28 cellular contexts compared by ENCODE assay signal in the genomic region with DNA sequence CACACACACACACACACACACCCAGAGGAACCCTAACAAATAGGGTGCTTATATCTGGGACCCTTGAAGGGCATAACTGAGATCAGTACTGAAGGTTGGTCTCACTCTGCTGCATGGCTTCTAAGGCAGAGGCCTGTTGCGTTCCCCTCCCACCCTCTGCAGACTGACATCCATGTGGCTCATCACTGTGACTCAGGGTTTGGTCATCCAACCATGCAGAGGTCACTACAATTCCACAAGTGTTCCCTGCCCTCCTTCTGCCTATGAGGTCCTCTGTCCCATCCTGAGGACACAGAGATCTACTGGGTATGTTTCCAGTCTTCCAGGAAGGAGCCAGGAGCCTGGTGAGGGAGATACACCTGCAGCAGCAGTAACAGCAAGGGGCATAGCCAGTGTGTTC. TPM values are rescaled to one million over a fixed set of nuclear protein-coding genes. Genes with fewer than 3 reads are reported as not detected.
DNase-seq lines count a peak whose midpoint lies in the region; ATAC-seq, FAIRE-seq and TF ChIP-seq lines count a peak whose summit lies in the region.
"Had no signal": no experiment of that assay in that cellular context is flagged by ENCODE, and none has a peak within 500 bp of the region (broad histone marks: within the 10 kb centered on the region; RNA-seq: fewer than 3 reads in every experiment).

No MANE protein-coding gene starts in this region.

- BruUV-seq in PC-3 (replicated peaks; lab: Mats Ljungman, UMichigan): no TSS peak

- no peaks in the 10 kb centered on the region for H3K9me2 ChIP-seq in PC-3 (replicated peaks; ENCODE audit: low read length)

- no peaks in the 10 kb centered on the region for H3K4me1 Mint-ChIP-seq in activated CD4-positive, alpha-beta T cell treated with anti-CD3 and anti-CD28 coated beads for 36 hours
- H3K4me1 Mint-ChIP-seq in activated naive CD8-positive, alpha-beta T cell treated with anti-CD3 and anti-CD28 coated beads for 36 hours: no peaks in the 10 kb centered on the region
- H3K4me1 Mint-ChIP-seq: activated CD8-positive, alpha-beta memory T cell treated with anti-CD3 and anti-CD28 coated beads, Interleukin-2, amount 10 ng/mL, durations not matched to agents 7 days and 5 days; activated T-helper 17 cell treated with anti-CD3 and anti-CD28 coated beads, Interleukin-2, amount 50 U/mL, for 72 hours had no signal

- TF ChIP-seq CTCF in PC-3 (conservative IDR thresholded peaks at IDR 0.05; ENCODE audit: low read depth, low read length) (no peak), bronchial epithelial cell (IDR thresholded peaks at IDR 0.05; ENCODE audit: insufficient read depth, low read length, severe bottlenecking) (no peak)

- H3K4me3 ChIP-seq in PC-3 (ENCODE audit: low read length) (no peak overlapping the region), bronchial epithelial cell (ENCODE audit: low read depth, low read length) (no peak overlapping the region)
- H3K4me3 ChIP-seq: adrenal gland, right lobe of liver, vagina had no signal

- CTCF ChIA-PET in PC-3 (lab: Charles Lee): no interaction called here
- CTCF ChIA-PET in activated CD4-positive, alpha-beta T cell treated with anti-CD3 and anti-CD28 coated beads for 36 hours (lab: Charles Lee): no interaction called here

- no peak overlapping the region for H3K27ac ChIP-seq in PC-3 (ENCODE audit: low read length)
- H3K27ac ChIP-seq: adrenal gland, KMS-11, right lobe of liver, vagina had no signal

- POLR2A ChIA-PET in PC-3 (lab: Charles Lee; ENCODE audit: unreplicated experiment): no interaction called here
- POLR2A ChIA-PET in activated CD4-positive, alpha-beta T cell treated with anti-CD3 and anti-CD28 coated beads for 36 hours (lab: Charles Lee): no interaction called here

- no peak overlapping the region for H3K27ac Mint-ChIP-seq in activated CD4-positive, alpha-beta T cell treated with anti-CD3 and anti-CD28 coated beads for 36 hours
- H3K27ac Mint-ChIP-seq in activated naive CD8-positive, alpha-beta T cell treated with anti-CD3 and anti-CD28 coated beads for 36 hours: no peak overlapping the region
- H3K27ac Mint-ChIP-seq: activated CD8-positive, alpha-beta memory T cell treated with anti-CD3 and anti-CD28 coated beads, Interleukin-2, amount 10 ng/mL, durations not matched to agents 7 days and 5 days; activated T-helper 17 cell treated with anti-CD3 and anti-CD28 coated beads, Interleukin-2, amount 50 U/mL, for 72 hours; effector memory CD8-positive, alpha-beta T cell had no signal

- H3K27me3 ChIP-seq in PC-3 (ENCODE audit: low read length): peaks cover 6% of the 10 kb centered on the region
- H3K27me3 ChIP-seq in bronchial epithelial cell (ENCODE audit: control insufficient read depth, insufficient read depth, low read length): no peaks in the 10 kb centered on the region
- H3K27me3 ChIP-seq: right lobe of liver, vagina had no signal

- intact Hi-C loops in PC-3 (cut with micrococcal nuclease): no loop called here
- intact Hi-C loops in activated CD4-positive, alpha-beta T cell treated with anti-CD3 and anti-CD28 coated beads for 36 hours (cut with DNase I, micrococcal nuclease): no loop called here

- no peaks in the 10 kb centered on the region for H3K9me3 ChIP-seq in PC-3 (ENCODE audit: low read length)
- H3K9me3 ChIP-seq: adrenal gland, right lobe of liver, vagina had no signal

- no peaks in the 10 kb centered on the region for H3K27me3 Mint-ChIP-seq in activated CD4-positive, alpha-beta T cell treated with anti-CD3 and anti-CD28 coated beads for 36 hours
- H3K27me3 Mint-ChIP-seq in activated naive CD8-positive, alpha-beta T cell treated with anti-CD3 and anti-CD28 coated beads for 36 hours: no peaks in the 10 kb centered on the region
- H3K27me3 Mint-ChIP-seq: activated CD8-positive, alpha-beta memory T cell treated with anti-CD3 and anti-CD28 coated beads, Interleukin-2, amount 10 ng/mL, durations not matched to agents 7 days and 5 days had no signal

- no peaks in the 10 kb centered on the region for H3F3A ChIP-seq in PC-3 (ENCODE audit: low read length, unreplicated experiment)

- DNase-seq in EH (ENCODE audit: low read depth): peak; percentile 84
- peak; percentile 63 for DNase-seq in PC-3
- peak; percentile 1 for DNase-seq in bronchial epithelial cell (ENCODE audit: low read depth)
- peak; percentile 70 for DNase-seq in kidney tubule cell (ENCODE audit: low spot score)
- DNase-seq in activated CD4-positive, alpha-beta T cell treated with anti-CD3 and anti-CD28 coated beads for 36 hours: no peak
- no peak for DNase-seq in activated naive CD8-positive, alpha-beta T cell treated with anti-CD3 and anti-CD28 coated beads for 36 hours
- DNase-seq: activated CD8-positive, alpha-beta memory T cell treated with anti-CD3 and anti-CD28 coated beads, Interleukin-2, amount 10 ng/mL, durations not matched to agents 7 days and 5 days; adrenal gland; AML-193; cerebellar nuclear complex; COR-L47; effector memory CD8-positive, alpha-beta T cell; foreskin melanocyte; H7; NCI-H1092 treated with DMSO at 0.1 percent for 48 hours; NCI-H69; nucleus accumbens; right lobe of liver; stimulated activated CD4-positive, alpha-beta T cell treated with anti-CD3 and anti-CD28 coated beads, Interleukin-2, amount 100 ng/mL, for 24 hours had no signal

- H3K9me3 Mint-ChIP-seq in activated CD4-positive, alpha-beta T cell treated with anti-CD3 and anti-CD28 coated beads for 36 hours (ENCODE audit: low read depth): no peaks in the 10 kb centered on the region
- no peaks in the 10 kb centered on the region for H3K9me3 Mint-ChIP-seq in activated naive CD8-positive, alpha-beta T cell treated with anti-CD3 and anti-CD28 coated beads for 36 hours
- H3K9me3 Mint-ChIP-seq: activated T-helper 17 cell treated with anti-CD3 and anti-CD28 coated beads, Interleukin-2, amount 50 U/mL, for 72 hours; effector memory CD8-positive, alpha-beta T cell had no signal

- H3K36me3 Mint-ChIP-seq in activated CD4-positive, alpha-beta T cell treated with anti-CD3 and anti-CD28 coated beads for 36 hours (ENCODE audit: low read depth): no peaks in the 10 kb centered on the region
- no peaks in the 10 kb centered on the region for H3K36me3 Mint-ChIP-seq in activated naive CD8-positive, alpha-beta T cell treated with anti-CD3 and anti-CD28 coated beads for 36 hours
- H3K36me3 Mint-ChIP-seq: activated CD8-positive, alpha-beta memory T cell treated with anti-CD3 and anti-CD28 coated beads, Interleukin-2, amount 10 ng/mL, durations not matched to agents 7 days and 5 days had no signal

- H3K9ac ChIP-seq in PC-3 (ENCODE audit: low read length): no peak overlapping the region
- H3K9ac ChIP-seq: KMS-11 had no signal

- ATAC-seq in PC-3 (peak; percentile 29; the same call in 1 of the 2 replicates), HG03457 (IDR thresholded peaks at IDR 0.05; ENCODE audit: unreplicated experiment) (no peak), HG03342 (IDR thresholded peaks at IDR 0.05; ENCODE audit: unreplicated experiment) (no peak)
- ATAC-seq in activated CD4-positive, alpha-beta T cell treated with anti-CD3 and anti-CD28 coated beads for 36 hours: no peak
- ATAC-seq: activated CD8-positive, alpha-beta memory T cell treated with anti-CD3 and anti-CD28 coated beads, Interleukin-2, amount 10 ng/mL, durations not matched to agents 7 days and 5 days; activated T-helper 17 cell treated with anti-CD3 and anti-CD28 coated beads, Interleukin-2, amount 50 U/mL, for 72 hours; effector memory CD8-positive, alpha-beta T cell; left lobe of liver; right lobe of liver had no signal

- no peak overlapping the region for H3K4me3 Mint-ChIP-seq in activated CD4-positive, alpha-beta T cell treated with anti-CD3 and anti-CD28 coated beads for 36 hours
- H3K4me3 Mint-ChIP-seq in activated naive CD8-positive, alpha-beta T cell treated with anti-CD3 and anti-CD28 coated beads for 36 hours: no peak overlapping the region
- H3K4me3 Mint-ChIP-seq: activated CD8-positive, alpha-beta memory T cell treated with anti-CD3 and anti-CD28 coated beads, Interleukin-2, amount 10 ng/mL, durations not matched to agents 7 days and 5 days; activated T-helper 17 cell treated with anti-CD3 and anti-CD28 coated beads, Interleukin-2, amount 50 U/mL, for 72 hours; effector memory CD8-positive, alpha-beta T cell had no signal

- no peak overlapping the region for H3K4me2 ChIP-seq in PC-3 (ENCODE audit: low read length)
- H3K4me2 ChIP-seq: KMS-11 had no signal

- H3K4me1 ChIP-seq in PC-3 (ENCODE audit: insufficient read depth, low read length): no peaks in the 10 kb centered on the region; the same call in 1 of the 2 replicates
- H3K4me1 ChIP-seq: adrenal gland, right lobe of liver, vagina had no signal

- FAIRE-seq in bronchial epithelial cell (lab: Jason Lieb, UNC): no peak

- H2AFZ ChIP-seq in PC-3 (ENCODE audit: low read length): no peak overlapping the region

- no peaks in the 10 kb centered on the region for H4K20me1 ChIP-seq in PC-3 (ENCODE audit: low read length)

- no peaks in the 10 kb centered on the region for H3K79me2 ChIP-seq in PC-3 (ENCODE audit: low read length)

- H3K36me3 ChIP-seq in PC-3 (ENCODE audit: low read depth, low read length) (no peaks in the 10 kb centered on the region), bronchial epithelial cell (ENCODE audit: control insufficient read depth, insufficient read depth, low read length) (no peaks in the 10 kb centered on the region)
- H3K36me3 ChIP-seq: adrenal gland, right lobe of liver, vagina had no signal

RNA-seq across cellular contexts. Expression of gene XAGE2, which starts 55.8 kb away (rescaled TPM):
- total RNA-seq in PC-3 (2014; rRNA removed): not detected in 2 replicates
- total RNA-seq in bronchial epithelial cell: not detected in 2 replicates
- not detected for total RNA-seq in activated CD4-positive, alpha-beta T cell treated with anti-CD3 and anti-CD28 coated beads for 36 hours
- not detected for total RNA-seq in activated naive CD8-positive, alpha-beta T cell treated with anti-CD3 and anti-CD28 coated beads for 36 hours
- total RNA-seq: activated CD8-positive, alpha-beta memory T cell treated with anti-CD3 and anti-CD28 coated beads, Interleukin-2, amount 10 ng/mL, durations not matched to agents 7 days and 5 days; activated T-helper 17 cell treated with anti-CD3 and anti-CD28 coated beads, Interleukin-2, amount 50 U/mL, for 72 hours; adrenal gland; G401; H7; left lobe of liver; OCI-LY7; right lobe of liver; subcutaneous adipose tissue; vagina had no signal

Comparison
In these comparisons a context has a peak if more than half of its experiments do, and no peak if none do; other contexts are left out.
1. DNase-seq: peak in EH (single experiment), PC-3 (single experiment), bronchial epithelial cell (single experiment) and kidney tubule cell (single experiment); none in activated CD4-positive, alpha-beta T cell treated with anti-CD3 and anti-CD28 coated beads for 36 hours (single experiment) and activated naive CD8-positive, alpha-beta T cell treated with anti-CD3 and anti-CD28 coated beads for 36 hours (single experiment).